In genomic region chr19:10624585-10624984, GRCh38 we compare ENCODE assay signal across 9 cellular contexts. TPM values are rescaled to one million over a fixed set of nuclear protein-coding genes. Genes with fewer than 3 reads are reported as not detected.
A peak's percentile ranks its signal among the peaks of the same experiment; 100 is the strongest.
DNase-seq lines count a peak whose midpoint lies in the region; ATAC-seq, FAIRE-seq and TF ChIP-seq lines count a peak whose summit lies in the region.
"Had no signal": no experiment of that assay in that cellular context is flagged by ENCODE, and none has a peak within 500 bp of the region (broad histone marks: within the 10 kb centered on the region; RNA-seq: fewer than 3 reads in every experiment).

No MANE protein-coding gene starts in this region.

- no peaks in the 10 kb centered on the region for H4K20me1 ChIP-seq in H1 (replicated peaks in 1 of 2; ENCODE audit: control insufficient read depth in 1 of 2, insufficient read depth in 2 of 2, low read length in 2 of 2)

- H3K14ac ChIP-seq in H1 (ENCODE audit: insufficient read length), result no peak overlapping the region

- H3K27me3 Mint-ChIP-seq in IgD-negative memory B cell (no peaks in the 10 kb centered on the region), neural crest cell (ENCODE audit: low read depth) (no peaks in the 10 kb centered on the region)

- no peak overlapping the region for H2BK15ac ChIP-seq in H1 (ENCODE audit: low read length)

- peaks cover 9% of the 10 kb centered on the region; the same call in 1 of the 2 replicates for H3K23me2 ChIP-seq in H1 (ENCODE audit: low read depth, low read length)

- no peak for TF ChIP-seq POLR2A in H1 (IDR thresholded peaks at IDR 0.05; ENCODE audit: control extremely low read depth in 1 of 2, low read depth in 2 of 2, low read length in 2 of 2)

- TF ChIP-seq EP300 in H1 (IDR thresholded peaks at IDR 0.05; ENCODE audit: borderline replicate concordance in 1 of 2, low read depth in 2 of 2, low read length in 2 of 2), result no peak

- H2BK20ac ChIP-seq in H1 (ENCODE audit: low read length), result no peak overlapping the region

- FAIRE-seq in H1 (lab: Jason Lieb, UNC), result no peak

- peaks cover 14 to 18% (median 18%) of the 10 kb centered on the region in 3 donors for H3K4me1 Mint-ChIP-seq in IgD-negative memory B cell
- peaks cover 16% of the 10 kb centered on the region for H3K4me1 Mint-ChIP-seq in neural crest cell

- peak overlapping the region; percentile 95; the same call in 1 of the 2 replicates for H2BK5ac ChIP-seq in H1 (ENCODE audit: low read depth, low read length)

- no peak overlapping the region for H4K5ac ChIP-seq in H1 (ENCODE audit: insufficient read length, low read depth, low read length)

- H3K4me3 Mint-ChIP-seq in IgD-negative memory B cell (no peak overlapping the region), neural crest cell (peak overlapping the region; percentile 62)

- no peak overlapping the region for H3K9ac ChIP-seq in H1 (replicated peaks in 1 of 4; ENCODE audit: extremely low read depth in 1 of 4, low read depth in 3 of 4, low read length in 3 of 4)

- POLR2A ChIA-PET in H1 (lab: Charles Lee; ENCODE audit: partially characterized antibody), result interaction anchor here (0.8 to 3.8 kb wide), 19 partner anchors 7 to 83 kb away, joined by 3 to 26 read pairs (median 4); no protein-coding TSS in a partner anchor

- H3K23ac ChIP-seq in H1 (ENCODE audit: insufficient read length), result no peak overlapping the region

- peak overlapping the region; percentile 75 for H3K4me3 ChIP-seq in ACC112 (ENCODE audit: low read depth, low read length)
- H3K4me3 ChIP-seq in H1 (ENCODE audit: extremely low read depth in 1 of 4, insufficient read depth in 2 of 4, low read depth in 3 of 4, low read length in 4 of 4), result peak overlapping the region in 1 of 4 experiments; percentile 84; a peak in 1 of 8 replicates

- H2AFZ ChIP-seq in ACC112 (ENCODE audit: low read length, unreplicated experiment), result no peak overlapping the region
- H2AFZ ChIP-seq in H1 (ENCODE audit: low read length), result no peak overlapping the region

- no peak for TF ChIP-seq RAD21 in H1 (IDR thresholded peaks at IDR 0.05 in 1 of 2, conservative IDR thresholded peaks at IDR 0.05 in 1 of 2; ENCODE audit: low read depth in 2 of 2, low read length in 2 of 2)

- H3K36me3 ChIP-seq in ACC112 (ENCODE audit: insufficient read depth, low read length), result no peaks in the 10 kb centered on the region
- H3K36me3 ChIP-seq in H1 (ENCODE audit: control insufficient read depth in 2 of 4, insufficient read depth in 4 of 4, low read length in 3 of 4), result peaks cover 4 to 21% (median 16%) of the 10 kb centered on the region in 4 experiments; a peak in 6 of 8 replicates

- H3K56ac ChIP-seq in H1 (replicated peaks; ENCODE audit: insufficient read length, low read depth, low read length), result no peak overlapping the region

- H3K27me3 ChIP-seq in ACC112 (ENCODE audit: insufficient read depth, low read length) (no peaks in the 10 kb centered on the region), H1 (replicated peaks in 1 of 4; ENCODE audit: control insufficient read depth in 3 of 4, extremely low read depth in 1 of 4, insufficient read depth in 3 of 4, low read length in 3 of 4) (no peaks in the 10 kb centered on the region)

- peak overlapping the region; percentile 53; the same call in 1 of the 2 replicates for H4K8ac ChIP-seq in H1 (ENCODE audit: extremely low read depth, insufficient read depth, low read length)

- ATAC-seq in GM18868 (IDR thresholded peaks at IDR 0.05; ENCODE audit: unreplicated experiment) (no peak), GM18520 (IDR thresholded peaks at IDR 0.05; ENCODE audit: unreplicated experiment) (no peak), HG02610 (IDR thresholded peaks at IDR 0.05; ENCODE audit: unreplicated experiment) (no peak)

- peak overlapping the region; percentile 54 for H2AK5ac ChIP-seq in H1 (ENCODE audit: low read depth, low read length)

- H2BK12ac ChIP-seq in H1 (ENCODE audit: low read depth, low read length), result peak overlapping the region; percentile 98; the same call in 1 of the 2 replicates

- CTCF ChIA-PET in H1 (lab: Charles Lee; ENCODE audit: partially characterized antibody), result interaction anchor here (0.9 to 4.0 kb wide), 4 partner anchors 19 to 55 kb away, joined by 3 to 31 read pairs (median 11); no protein-coding TSS in a partner anchor

- H3K79me1 ChIP-seq in H1 (ENCODE audit: low read depth, low read length), result peaks cover 3% of the 10 kb centered on the region

- H3K79me2 ChIP-seq in ACC112 (ENCODE audit: control insufficient read depth, insufficient read depth, low read length, unreplicated experiment) (peaks cover 9% of the 10 kb centered on the region), H1 (ENCODE audit: control insufficient read depth in 1 of 2, insufficient read depth in 2 of 2, low read length in 2 of 2) (peaks cover 0 to 8% of the 10 kb centered on the region in 2 experiments; a peak in 2 of 4 replicates)

- no peaks in the 10 kb centered on the region for H3K9me3 ChIP-seq in H1 (ENCODE audit: insufficient read depth in 2 of 2, low read depth in 1 of 2, low read length in 1 of 2)

- TF ChIP-seq CTCF in H1 (IDR thresholded peaks at IDR 0.05; ENCODE audit: control extremely low read depth in 1 of 3, insufficient read depth in 1 of 3, low read depth in 1 of 3, low read length in 3 of 3) (no peak), neural crest cell (conservative IDR thresholded peaks at IDR 0.05) (no peak)

- no peak for DNase-seq in H1 (ENCODE audit: low read depth in 1 of 2, low spot score in 2 of 2)
- DNase-seq in neural crest cell (ENCODE audit: low read depth, low spot score), result no peak
- no peak for DNase-seq in activated CD4-positive, CD25-positive, alpha-beta regulatory T cell (lab: John Stamatoyannopoulos, UW)
- DNase-seq: NCI-H187 treated with DMSO at 0.1 percent for 48 hours had no signal

- WGBS in H1 (ENCODE audit: extremely low coverage in 1 of 2, insufficient coverage in 1 of 2, insufficient read length in 1 of 2, insufficient replicate concordance in 2 of 2, low coverage in 1 of 2, low lambda C conversion rate in 2 of 2, missing lambda C conversion rate in 1 of 2), 2 experiments, result 82% methylated on average over 6 of the region's 6 CpGs; no CpG with 5 or more reads in 1 of the 2 experiments

- H3K18ac ChIP-seq in H1 (ENCODE audit: extremely low read depth, low read length), result peak overlapping the region; percentile 100

- no peaks in the 10 kb centered on the region for H3K9me3 Mint-ChIP-seq in IgD-negative memory B cell
- no peaks in the 10 kb centered on the region for H3K9me3 Mint-ChIP-seq in neural crest cell

- H3K4ac ChIP-seq in H1 (replicated peaks; ENCODE audit: insufficient read length, low read depth, low read length), result peak overlapping the region; percentile 32

- no peak overlapping the region for H3K27ac ChIP-seq in ACC112 (ENCODE audit: low read depth, low read length)
- no peak overlapping the region for H3K27ac ChIP-seq in H1 (ENCODE audit: low read depth, low read length)

- H4K91ac ChIP-seq in H1 (replicated peaks; ENCODE audit: insufficient read length, low read length), result peak overlapping the region; percentile 36

- H3K4me1 ChIP-seq in ACC112 (ENCODE audit: control insufficient read depth, insufficient read depth, low read length, unreplicated experiment) (peaks cover 4% of the 10 kb centered on the region), H1 (replicated peaks in 1 of 4; ENCODE audit: control insufficient read depth in 3 of 4, insufficient read depth in 4 of 4, low read length in 3 of 4) (peaks cover 4 to 9% (median 8%) of the 10 kb centered on the region in 4 experiments)

- H3K4me2 ChIP-seq in H1 (ENCODE audit: insufficient read depth in 1 of 2, low read depth in 2 of 2, low read length in 2 of 2), result peak overlapping the region; percentile 73 to 92; a peak in 3 of 4 replicates

- H3K36me3 Mint-ChIP-seq in IgD-negative memory B cell, result peaks cover 4% of the 10 kb centered on the region
- H3K36me3 Mint-ChIP-seq in neural crest cell (ENCODE audit: low read depth), result peaks cover 6% of the 10 kb centered on the region

- H3K27ac Mint-ChIP-seq in IgD-negative memory B cell (peak overlapping the region in 2 of 3 donors; percentile 23 to 28), neural crest cell (ENCODE audit: unreplicated experiment) (no peak overlapping the region)

- no peak overlapping the region for H2BK120ac ChIP-seq in H1 (replicated peaks; ENCODE audit: low read depth, low read length)

RNA-seq across cellular contexts. Expression of gene SLC44A2, which starts 0.8 kb away (rescaled TPM):
- polyA plus RNA-seq in IgD-negative memory B cell (332 TPM), H1 (2011; rRNA removed) (105 and 113 TPM in 2 replicates)
- total RNA-seq in H1 (2021; fragmentation: NEBNext Ultra II Directional; extraction: Animal tissue kit (Norgen Biotek cat#: 25700)), result 118 and 120 TPM in 2 replicates
- polyA plus RNA-seq in H1 (2011; cell fraction: cytosol; rRNA removed), result 80.7 TPM
- polyA plus RNA-seq in H1 (2011; cell fraction: nucleus; rRNA removed), result 208 TPM
- polyA plus RNA-seq in H1 (2012, experiment 1 of 2), result 91.8 to 115 TPM (median 97.4 TPM) in 4 replicates
- 122 TPM for polyA plus RNA-seq in H1 (2012, experiment 2 of 2)
- polyA plus RNA-seq in H1 (2013, experiment 1 of 2), result 119 TPM
- 115 TPM for polyA plus RNA-seq in H1 (2013, experiment 2 of 2)
- polyA minus RNA-seq in H1 (2011; rRNA and poly(A)+ RNA removed), result 110 and 111 TPM in 2 replicates
- 60.9 TPM for polyA minus RNA-seq in H1 (2011; cell fraction: cytosol; rRNA and poly(A)+ RNA removed)
- 63.2 TPM for polyA minus RNA-seq in H1 (2011; cell fraction: nucleus; rRNA and poly(A)+ RNA removed)
- 94.5 and 99.5 TPM in 2 replicates for total RNA-seq in neural crest cell

RNA-seq across cellular contexts. Expression of gene ILF3, which starts 29.6 kb away (rescaled TPM):
- 106 TPM for polyA plus RNA-seq in IgD-negative memory B cell
- 675 and 695 TPM in 2 replicates for total RNA-seq in H1 (2021; fragmentation: NEBNext Ultra II Directional; extraction: Animal tissue kit (Norgen Biotek cat#: 25700))
- 291 and 412 TPM in 2 replicates for polyA plus RNA-seq in H1 (2011; rRNA removed)
- 422 TPM for polyA plus RNA-seq in H1 (2011; cell fraction: cytosol; rRNA removed)
- 936 TPM for polyA plus RNA-seq in H1 (2011; cell fraction: nucleus; rRNA removed)
- polyA plus RNA-seq in H1 (2012, experiment 1 of 2), result 420 to 558 TPM (median 549 TPM) in 4 replicates
- 262 TPM for polyA plus RNA-seq in H1 (2012, experiment 2 of 2)
- polyA plus RNA-seq in H1 (2013, experiment 1 of 2), result 360 TPM
- 337 TPM for polyA plus RNA-seq in H1 (2013, experiment 2 of 2)
- 399 and 421 TPM in 2 replicates for polyA minus RNA-seq in H1 (2011; rRNA and poly(A)+ RNA removed)
- 267 TPM for polyA minus RNA-seq in H1 (2011; cell fraction: cytosol; rRNA and poly(A)+ RNA removed)
- 311 TPM for polyA minus RNA-seq in H1 (2011; cell fraction: nucleus; rRNA and poly(A)+ RNA removed)
- 848 and 861 TPM in 2 replicates for total RNA-seq in neural crest cell

RNA-seq across cellular contexts. Expression of gene AP1M2, which starts 37.5 kb away (rescaled TPM):
- polyA plus RNA-seq in IgD-negative memory B cell, result not detected
- 140 and 141 TPM in 2 replicates for total RNA-seq in H1 (2021; fragmentation: NEBNext Ultra II Directional; extraction: Animal tissue kit (Norgen Biotek cat#: 25700))
- polyA plus RNA-seq in H1 (2011; rRNA removed), result 161 and 205 TPM in 2 replicates
- 177 TPM for polyA plus RNA-seq in H1 (2011; cell fraction: cytosol; rRNA removed)
- polyA plus RNA-seq in H1 (2011; cell fraction: nucleus; rRNA removed), result 187 TPM
- 84.6 to 161 TPM (median 155 TPM) in 4 replicates for polyA plus RNA-seq in H1 (2012, experiment 1 of 2)
- polyA plus RNA-seq in H1 (2012, experiment 2 of 2), result 267 TPM
- polyA plus RNA-seq in H1 (2013, experiment 1 of 2), result 62.8 TPM
- polyA plus RNA-seq in H1 (2013, experiment 2 of 2), result 59.0 TPM
- polyA minus RNA-seq in H1 (2011; rRNA and poly(A)+ RNA removed), result 247 and 253 TPM in 2 replicates
- polyA minus RNA-seq in H1 (2011; cell fraction: cytosol; rRNA and poly(A)+ RNA removed), result 115 TPM
- 78.3 TPM for polyA minus RNA-seq in H1 (2011; cell fraction: nucleus; rRNA and poly(A)+ RNA removed)
- not detected in 2 replicates for total RNA-seq in neural crest cell

RNA-seq across cellular contexts. Expression of gene CDKN2D, which starts 55.8 kb away (rescaled TPM):
- 193 TPM for polyA plus RNA-seq in IgD-negative memory B cell
- 2.6 and 3.0 TPM in 2 replicates for total RNA-seq in H1 (2021; fragmentation: NEBNext Ultra II Directional; extraction: Animal tissue kit (Norgen Biotek cat#: 25700))
- 4.0 and 4.2 TPM in 2 replicates for polyA plus RNA-seq in H1 (2011; rRNA removed)
- polyA plus RNA-seq in H1 (2011; cell fraction: cytosol; rRNA removed), result 4.6 TPM
- 2.4 TPM for polyA plus RNA-seq in H1 (2011; cell fraction: nucleus; rRNA removed)
- 2.8 to 4.1 TPM (median 2.9 TPM) in 4 replicates for polyA plus RNA-seq in H1 (2012, experiment 1 of 2)
- polyA plus RNA-seq in H1 (2012, experiment 2 of 2), result 2.1 TPM
- 1.4 TPM for polyA plus RNA-seq in H1 (2013, experiment 1 of 2)
- polyA plus RNA-seq in H1 (2013, experiment 2 of 2), result 1.3 TPM
- polyA minus RNA-seq in H1 (2011; rRNA and poly(A)+ RNA removed), result 0.91 and 0.93 TPM in 2 replicates
- 1.8 TPM for polyA minus RNA-seq in H1 (2011; cell fraction: cytosol; rRNA and poly(A)+ RNA removed)
- 1.1 TPM for polyA minus RNA-seq in H1 (2011; cell fraction: nucleus; rRNA and poly(A)+ RNA removed)
- 8.7 and 9.5 TPM in 2 replicates for total RNA-seq in neural crest cell

RNA-seq across cellular contexts. Expression of gene KRI1, which starts 58.8 kb away (rescaled TPM):
- polyA plus RNA-seq in IgD-negative memory B cell (35.6 TPM), H1 (2011; rRNA removed) (14.2 and 19.4 TPM in 2 replicates)
- total RNA-seq in H1 (2021; fragmentation: NEBNext Ultra II Directional; extraction: Animal tissue kit (Norgen Biotek cat#: 25700)), result 45.2 and 50.1 TPM in 2 replicates
- polyA plus RNA-seq in H1 (2011; cell fraction: cytosol; rRNA removed), result 33.2 TPM
- polyA plus RNA-seq in H1 (2011; cell fraction: nucleus; rRNA removed), result 150 TPM
- polyA plus RNA-seq in H1 (2012, experiment 1 of 2), result 44.9 to 63.2 TPM (median 53.9 TPM) in 4 replicates
- 23.4 TPM for polyA plus RNA-seq in H1 (2012, experiment 2 of 2)
- polyA plus RNA-seq in H1 (2013, experiment 1 of 2), result 28.4 TPM
- 25.8 TPM for polyA plus RNA-seq in H1 (2013, experiment 2 of 2)
- polyA minus RNA-seq in H1 (2011; rRNA and poly(A)+ RNA removed), result 7.6 and 14.2 TPM in 2 replicates
- 31.2 TPM for polyA minus RNA-seq in H1 (2011; cell fraction: cytosol; rRNA and poly(A)+ RNA removed)
- 36.1 TPM for polyA minus RNA-seq in H1 (2011; cell fraction: nucleus; rRNA and poly(A)+ RNA removed)
- total RNA-seq in neural crest cell, result 41.2 and 42.5 TPM in 2 replicates

Comparison
In these comparisons a context has a peak if more than half of its experiments do, and no peak if none do; other contexts are left out.
1. RNA of gene AP1M2, which starts 37.5 kb away (total RNA-seq): 140 to 141 TPM in H1; not detected in neural crest cell; every median in the first group is over 100 times any median in the second.